23 cellular contexts compared by ENCODE assay signal in genomic region chr9:95343725-95344287, GRCh38. TPM values are rescaled to one million over a fixed set of nuclear protein-coding genes. Genes with fewer than 3 reads are reported as not detected.
A peak's percentile ranks its signal among the peaks of the same experiment; 100 is the strongest.
DNase-seq lines count a peak whose midpoint lies in the region; ATAC-seq and TF ChIP-seq lines count a peak whose summit lies in the region.
"Had no signal": no experiment of that assay in that cellular context is flagged by ENCODE, and none has a peak within 500 bp of the region (broad histone marks: within the 10 kb centered on the region; RNA-seq: fewer than 3 reads in every experiment).

No MANE protein-coding gene starts in this region.

- no peak overlapping the region for H3K4me3 Mint-ChIP-seq in activated CD8-positive, alpha-beta memory T cell treated with anti-CD3 and anti-CD28 coated beads, Interleukin-2, amount 10 ng/mL, durations not matched to agents 7 days and 5 days
- no peak overlapping the region for H3K4me3 Mint-ChIP-seq in activated T-helper 2 cell treated with anti-CD3 and anti-CD28 coated beads, Interferon-gamma antibody, Interleukin-2, Interleukin-4, amounts not matched to agents 10 μg/mL and 5 μg/mL and 100 μg/mL, durations not matched to agents 14 hours and 24 hours and 36 hours (ENCODE audit: low read depth)
- H3K4me3 Mint-ChIP-seq in neural progenitor cell, result no peak overlapping the region
- H3K4me3 Mint-ChIP-seq: activated naive CD8-positive, alpha-beta T cell treated with anti-CD3 and anti-CD28 coated beads, Interleukin-2, amount 10 ng/mL, durations not matched to agents 7 days and 5 days; CD8-positive, alpha-beta T cell; IgD-negative memory B cell had no signal

- H3F3A ChIP-seq in neural progenitor cell (ENCODE audit: low read depth), result peaks cover 8% of the 10 kb centered on the region

- peaks cover 14% of the 10 kb centered on the region for H3K4me1 Mint-ChIP-seq in activated CD8-positive, alpha-beta memory T cell treated with anti-CD3 and anti-CD28 coated beads, Interleukin-2, amount 10 ng/mL, durations not matched to agents 7 days and 5 days
- peaks cover 14% of the 10 kb centered on the region for H3K4me1 Mint-ChIP-seq in activated T-helper 2 cell treated with anti-CD3 and anti-CD28 coated beads, Interferon-gamma antibody, Interleukin-2, Interleukin-4, amounts not matched to agents 10 μg/mL and 5 μg/mL and 100 μg/mL, durations not matched to agents 14 hours and 24 hours and 36 hours (ENCODE audit: low read depth)
- H3K4me1 Mint-ChIP-seq in neural progenitor cell, result peaks cover 17% of the 10 kb centered on the region

- peaks cover 16% of the 10 kb centered on the region for H3K4me1 ChIP-seq in neural progenitor cell
- peaks cover 0 to 5% (median 1%) of the 10 kb centered on the region in 6 donors for H3K4me1 ChIP-seq in spleen

- intact Hi-C loops in activated T-helper 2 cell treated with anti-CD3 and anti-CD28 coated beads, Interferon-gamma antibody, Interleukin-2, Interleukin-4, amounts not matched to agents 10 μg/mL and 5 μg/mL and 100 μg/mL, durations not matched to agents 14 hours and 24 hours and 36 hours (cut with micrococcal nuclease), result loop anchor here (1.0 to 10.0 kb wide), 5 partner anchors 77 to 380 kb away; no protein-coding TSS in a partner anchor
- intact Hi-C loops in spleen (cut with DNase I; ENCODE audit: low total_unique reads), result no loop called here

- no peak for TF ChIP-seq CTCF in neural progenitor cell (IDR thresholded peaks at IDR 0.05)
- TF ChIP-seq CTCF in foreskin fibroblast (IDR thresholded peaks at IDR 0.05; ENCODE audit: low read depth, low read length), result no peak
- no peak for TF ChIP-seq CTCF in spleen (IDR thresholded peaks at IDR 0.05 in 8 of 11, conservative IDR thresholded peaks at IDR 0.05 in 3 of 11)

- H3K36me3 Mint-ChIP-seq in activated CD8-positive, alpha-beta memory T cell treated with anti-CD3 and anti-CD28 coated beads, Interleukin-2, amount 10 ng/mL, durations not matched to agents 7 days and 5 days, result no peaks in the 10 kb centered on the region
- no peaks in the 10 kb centered on the region for H3K36me3 Mint-ChIP-seq in activated T-helper 2 cell treated with anti-CD3 and anti-CD28 coated beads, Interferon-gamma antibody, Interleukin-2, Interleukin-4, amounts not matched to agents 10 μg/mL and 5 μg/mL and 100 μg/mL, durations not matched to agents 14 hours and 24 hours and 36 hours (ENCODE audit: low read depth)
- no peaks in the 10 kb centered on the region for H3K36me3 Mint-ChIP-seq in neural progenitor cell
- H3K36me3 Mint-ChIP-seq: activated naive CD8-positive, alpha-beta T cell treated with anti-CD3 and anti-CD28 coated beads, Interleukin-2, amount 10 ng/mL, durations not matched to agents 7 days and 5 days; CD8-positive, alpha-beta T cell had no signal

- WGBS in spleen, 5 donors, result 79 to 92% (median 86%) methylated on average over 6 of the region's 6 CpGs

- H2AFZ ChIP-seq in neural progenitor cell (replicated peaks), result peak overlapping the region; percentile 55
- H2AFZ ChIP-seq: GM23248 had no signal

- H3K27me3 ChIP-seq in neural progenitor cell (peaks cover 20% of the 10 kb centered on the region), spleen (replicated peaks in 1 of 7) (peaks cover 0 to 35% (median 8%) of the 10 kb centered on the region in 7 donors)

- H3K27ac ChIP-seq in neural progenitor cell (no peak overlapping the region), spleen (no peak overlapping the region)
- H3K27ac ChIP-seq: GM23248, left ventricle myocardium inferior, right atrium auricular region had no signal

- no peaks in the 10 kb centered on the region for H3K79me2 ChIP-seq in neural progenitor cell (ENCODE audit: low read depth)

- H3K4me3 ChIP-seq in neural progenitor cell (no peak overlapping the region), foreskin fibroblast (ENCODE audit: low read depth in 1 of 2, low read length in 2 of 2) (no peak overlapping the region), spleen (no peak overlapping the region)
- H3K4me3 ChIP-seq: GM23248, left ventricle myocardium inferior, right atrium auricular region had no signal

- H3K9me3 Mint-ChIP-seq in activated CD8-positive, alpha-beta memory T cell treated with anti-CD3 and anti-CD28 coated beads, Interleukin-2, amount 10 ng/mL, durations not matched to agents 7 days and 5 days (ENCODE audit: low read depth), result no peaks in the 10 kb centered on the region
- no peaks in the 10 kb centered on the region for H3K9me3 Mint-ChIP-seq in activated T-helper 2 cell treated with anti-CD3 and anti-CD28 coated beads, Interferon-gamma antibody, Interleukin-2, Interleukin-4, amounts not matched to agents 10 μg/mL and 5 μg/mL and 100 μg/mL, durations not matched to agents 14 hours and 24 hours and 36 hours
- peaks cover 16% of the 10 kb centered on the region for H3K9me3 Mint-ChIP-seq in neural progenitor cell
- H3K9me3 Mint-ChIP-seq: activated naive CD8-positive, alpha-beta T cell treated with anti-CD3 and anti-CD28 coated beads, Interleukin-2, amount 10 ng/mL, durations not matched to agents 7 days and 5 days; CD8-positive, alpha-beta T cell had no signal

- TF ChIP-seq POLR2A in spleen (IDR thresholded peaks at IDR 0.05), result no peak

- peaks cover 18% of the 10 kb centered on the region for H3K27me3 Mint-ChIP-seq in activated CD8-positive, alpha-beta memory T cell treated with anti-CD3 and anti-CD28 coated beads, Interleukin-2, amount 10 ng/mL, durations not matched to agents 7 days and 5 days
- H3K27me3 Mint-ChIP-seq in activated T-helper 2 cell treated with anti-CD3 and anti-CD28 coated beads, Interferon-gamma antibody, Interleukin-2, Interleukin-4, amounts not matched to agents 10 μg/mL and 5 μg/mL and 100 μg/mL, durations not matched to agents 14 hours and 24 hours and 36 hours (ENCODE audit: low read depth), result peaks cover 40% of the 10 kb centered on the region
- peaks cover 9% of the 10 kb centered on the region for H3K27me3 Mint-ChIP-seq in neural progenitor cell (ENCODE audit: insufficient read depth, low read depth)

- no peaks in the 10 kb centered on the region for H4K20me1 ChIP-seq in neural progenitor cell (ENCODE audit: low read depth)

- H3K9me3 ChIP-seq in neural progenitor cell (ENCODE audit: low read depth) (no peaks in the 10 kb centered on the region), spleen (no peaks in the 10 kb centered on the region)
- H3K9me3 ChIP-seq: left ventricle myocardium inferior had no signal

- no peak overlapping the region for H3K9ac ChIP-seq in neural progenitor cell
- H3K9ac ChIP-seq: GM23248 had no signal

- peak; percentile 65 for ATAC-seq in activated CD8-positive, alpha-beta memory T cell treated with anti-CD3 and anti-CD28 coated beads, Interleukin-2, amount 10 ng/mL, durations not matched to agents 7 days and 5 days
- ATAC-seq: CD8-positive, alpha-beta T cell; PC-3 had no signal

- DNase-seq in activated CD8-positive, alpha-beta memory T cell treated with anti-CD3 and anti-CD28 coated beads, Interleukin-2, amount 10 ng/mL, durations not matched to agents 7 days and 5 days, result no peak
- no peak for DNase-seq in activated CD8-positive, alpha-beta memory T cell treated with anti-CD3 and anti-CD28 coated beads, Interleukin-2, amount 50 U/mL, for 48 hours
- DNase-seq in M059J (ENCODE audit: low read depth) (peak; percentile 81), neural progenitor cell (ENCODE audit: low spot score) (no peak), foreskin fibroblast (no peak), spleen (no peak), superior temporal gyrus (ENCODE audit: extremely low spot score) (no peak)
- peak; percentile 19 for DNase-seq in activated T-helper 2 cell treated with anti-CD3 and anti-CD28 coated beads, Interferon-gamma antibody, Interleukin-2, Interleukin-4, amounts not matched to agents 10 μg/mL and 5 μg/mL and 100 μg/mL, durations not matched to agents 14 hours and 24 hours and 36 hours (ENCODE audit: low spot score)
- DNase-seq: activated effector memory CD4-positive, alpha-beta T cell treated with Interleukin-2 at 50 U/mL for 16 hours; activated naive CD8-positive, alpha-beta T cell treated with anti-CD3 and anti-CD28 coated beads, Interleukin-2, amount 10 ng/mL, durations not matched to agents 7 days and 5 days; CD8-positive, alpha-beta T cell; central memory CD4-positive, alpha-beta T cell; erythroblast; GM23248; left ventricle myocardium inferior; NCI-H2029; NCI-H510A treated with DMSO at 0.1 percent for 48 hours; PC-3; posterior cingulate gyrus; stimulated activated CD4-positive, alpha-beta T cell treated with anti-CD3 and anti-CD28 coated beads, Interleukin-2, amount 100 ng/mL, for 48 hours; trophoblast cell had no signal

- CTCF ChIA-PET in activated CD8-positive, alpha-beta memory T cell treated with anti-CD3 and anti-CD28 coated beads, Interleukin-2, amount 10 ng/mL, durations not matched to agents 7 days and 5 days (lab: Charles Lee), result no interaction called here

- no peak overlapping the region for H3K27ac Mint-ChIP-seq in activated CD8-positive, alpha-beta memory T cell treated with anti-CD3 and anti-CD28 coated beads, Interleukin-2, amount 10 ng/mL, durations not matched to agents 7 days and 5 days
- peak overlapping the region; percentile 40 for H3K27ac Mint-ChIP-seq in activated T-helper 2 cell treated with anti-CD3 and anti-CD28 coated beads, Interferon-gamma antibody, Interleukin-2, Interleukin-4, amounts not matched to agents 10 μg/mL and 5 μg/mL and 100 μg/mL, durations not matched to agents 14 hours and 24 hours and 36 hours
- no peak overlapping the region for H3K27ac Mint-ChIP-seq in neural progenitor cell
- H3K27ac Mint-ChIP-seq: activated naive CD8-positive, alpha-beta T cell treated with anti-CD3 and anti-CD28 coated beads, Interleukin-2, amount 10 ng/mL, durations not matched to agents 7 days and 5 days; CD8-positive, alpha-beta T cell; IgD-negative memory B cell had no signal

- no peaks in the 10 kb centered on the region for H3K36me3 ChIP-seq in neural progenitor cell
- H3K36me3 ChIP-seq in spleen, result no peaks in the 10 kb centered on the region
- H3K36me3 ChIP-seq: left ventricle myocardium inferior, right atrium auricular region had no signal

- peak overlapping the region; percentile 46 for H3K4me2 ChIP-seq in neural progenitor cell

RNA-seq across cellular contexts. Expression of gene FANCC, which starts 26.3 kb away (rescaled TPM):
- total RNA-seq in activated CD8-positive, alpha-beta memory T cell treated with anti-CD3 and anti-CD28 coated beads, Interleukin-2, amount 10 ng/mL, durations not matched to agents 7 days and 5 days, result 10 to 100 TPM; 18.4 to 18.8 TPM
- total RNA-seq in M059J (2014; rRNA removed; shearing (Covaris generic)), result 16.5 and 20.5 TPM in 2 replicates
- total RNA-seq in activated T-helper 2 cell treated with anti-CD3 and anti-CD28 coated beads, Interferon-gamma antibody, Interleukin-2, Interleukin-4, amounts not matched to agents 10 μg/mL and 5 μg/mL and 100 μg/mL, durations not matched to agents 14 hours and 24 hours and 36 hours, result 12.6 and 16.8 TPM in 2 replicates
- total RNA-seq in neural progenitor cell (ENCODE audit: low replicate concordance), result 27.0 and 49.6 TPM in 2 replicates
- total RNA-seq in spleen, result 1 to 10 TPM; 5.4 to 9.7 (median 7.9) TPM
- polyA plus RNA-seq in spleen, result 1 to 10 TPM in 2 of 3 donors, under 1 TPM in 1; 0.89 to 2.0 (median 1.7) TPM

Comparison
In these comparisons a context has a peak if more than half of its experiments do, and no peak if none do; other contexts are left out.
1. DNase-seq: peak in M059J (single experiment) and activated T-helper 2 cell treated with anti-CD3 and anti-CD28 coated beads, Interferon-gamma antibody, Interleukin-2, Interleukin-4, amounts not matched to agents 10 μg/mL and 5 μg/mL and 100 μg/mL, durations not matched to agents 14 hours and 24 hours and 36 hours (single experiment); none in activated CD8-positive, alpha-beta memory T cell treated with anti-CD3 and anti-CD28 coated beads, Interleukin-2, amount 10 ng/mL, durations not matched to agents 7 days and 5 days (single experiment), activated CD8-positive, alpha-beta memory T cell treated with anti-CD3 and anti-CD28 coated beads, Interleukin-2, amount 50 U/mL, for 48 hours (single experiment), neural progenitor cell (single experiment), foreskin fibroblast (0 of 2), spleen (single experiment) and superior temporal gyrus (single experiment).